In genomic region chr4:77618383-77619241, GRCh38 we compare ENCODE assay signal across 8 cellular contexts.
DNase-seq lines count a peak whose midpoint lies in the region; ATAC-seq and TF ChIP-seq lines count a peak whose summit lies in the region.

No MANE protein-coding gene starts in this region.

- peak; percentile 94 for ATAC-seq in GM18909 (IDR thresholded peaks at IDR 0.05; ENCODE audit: poor library complexity, unreplicated experiment)
- peak; percentile 85 for ATAC-seq in HG03108 (IDR thresholded peaks at IDR 0.05; ENCODE audit: unreplicated experiment)

- peak; percentile 92 for TF ChIP-seq CTCF in AG10803 (conservative IDR thresholded peaks at IDR 0.05; ENCODE audit: low read length)

- DNase-seq in AG10803 (ENCODE audit: low read depth) = peak; percentile 65
- peak; percentile 71 for DNase-seq in NCI-H2227 (lab: John Stamatoyannopoulos, UW; ENCODE audit: unreplicated experiment)
- DNase-seq in activated CD4-positive, CD25-positive, alpha-beta regulatory T cell (lab: John Stamatoyannopoulos, UW) = peak; percentile 8 to 15 (median 12)
- DNase-seq in caudate nucleus (lab: John Stamatoyannopoulos, UW) = peak in 52 of 61 donors; percentile 7 to 71 (median 34)
- peak; percentile 77 for DNase-seq in kidney tubule cell (ENCODE audit: low spot score)
- peak; percentile 72 for DNase-seq in stimulated activated CD4-positive, alpha-beta T cell treated with anti-CD3 and anti-CD28 coated beads, Interleukin-4, amount 100 ng/mL, for 24 hours

- no peak overlapping the region for H3K4me3 ChIP-seq in AG10803 (ENCODE audit: low read length)

- no peak overlapping the region for H3K27ac ChIP-seq in caudate nucleus (ENCODE audit: low read depth, low read length)

Comparison
In these comparisons a context has a peak if more than half of its experiments do, and no peak if none do; other contexts are left out.
1. DNase-seq: peak in every context shown above with its lines; median percentile 77 in kidney tubule cell; 72 in stimulated activated CD4-positive, alpha-beta T cell treated with anti-CD3 and anti-CD28 coated beads, Interleukin-4, amount 100 ng/mL, for 24 hours; 71 in NCI-H2227; 65 in AG10803; 34 in caudate nucleus; 12 in activated CD4-positive, CD25-positive, alpha-beta regulatory T cell.